ENCODE assay signal across 8 cellular contexts in genomic region chrX:73944582-73944947, GRCh38.
DNase-seq lines count a peak whose midpoint lies in the region; ATAC-seq and TF ChIP-seq lines count a peak whose summit lies in the region.

No MANE protein-coding gene starts in this region.

- POLR2A ChIA-PET in CD4-positive, alpha-beta memory T cell (lab: Charles Lee; ENCODE audit: partially characterized antibody), result interaction anchor here (0.6 to 1.4 kb wide), 3 partner anchors 19 to 1669 kb away, joined by 3 read pairs; no protein-coding TSS in a partner anchor

- peak overlapping the region; percentile 88 to 97 (median 91) for H3K4me3 Mint-ChIP-seq in CD4-positive, alpha-beta memory T cell

- intact Hi-C loops in CD4-positive, alpha-beta memory T cell (cut with micrococcal nuclease), result loop anchor here (5.0 to 10.0 kb wide), 3 partner anchors 33 to 668 kb away; partner anchors contain the start of genes CHIC1 and RLIM
- intact Hi-C loops in upper lobe of right lung (cut with DNase I), result no loop called here

- no peaks in the 10 kb centered on the region for H3K27me3 Mint-ChIP-seq in CD4-positive, alpha-beta memory T cell

- peak in 1 of 5 donors; percentile 1 for DNase-seq in CD4-positive, alpha-beta memory T cell
- DNase-seq in astrocyte of the spinal cord (ENCODE audit: low read depth, low spot score), result no peak
- no peak for DNase-seq in upper lobe of right lung
- DNase-seq in NCI-H1417 (lab: John Stamatoyannopoulos, UW), result no peak
- DNase-seq in foreskin melanocyte, result no peak

- TF ChIP-seq RAD21 in liver (IDR thresholded peaks at IDR 0.05), result no peak

- WGBS in liver, result under 1% methylated on average over 8 of the region's 8 CpGs

- H3K4me1 Mint-ChIP-seq in CD4-positive, alpha-beta memory T cell, result peaks cover 13 to 36% (median 30%) of the 10 kb centered on the region in 4 donors

- H3K27me3 ChIP-seq in CD4-positive, alpha-beta memory T cell (ENCODE audit: insufficient read depth, low read length), result no peaks in the 10 kb centered on the region
- no peaks in the 10 kb centered on the region for H3K27me3 ChIP-seq in liver (ENCODE audit: control insufficient read depth in 4 of 4, insufficient read depth in 4 of 4, low read length in 3 of 4)
- H3K27me3 ChIP-seq in upper lobe of right lung, result no peaks in the 10 kb centered on the region

- H3K27ac ChIP-seq in CD4-positive, alpha-beta memory T cell (ENCODE audit: low read depth, low read length), result peak overlapping the region; percentile 74
- peak overlapping the region; percentile 78 to 97 for H3K27ac ChIP-seq in liver (ENCODE audit: low read depth in 1 of 2, low read length in 2 of 2)
- peak overlapping the region; percentile 93 for H3K27ac ChIP-seq in upper lobe of right lung

- peak overlapping the region; percentile 95 to 99 (median 98) for H3K27ac Mint-ChIP-seq in CD4-positive, alpha-beta memory T cell

- CTCF ChIA-PET in CD4-positive, alpha-beta memory T cell (lab: Charles Lee; ENCODE audit: partially characterized antibody), result interaction anchor here (1.3 kb wide), 1 partner anchor 71 kb away, joined by 3 read pairs; no protein-coding TSS in a partner anchor

- no peaks in the 10 kb centered on the region for H3K9me3 ChIP-seq in CD4-positive, alpha-beta memory T cell (ENCODE audit: control insufficient read depth in 1 of 2, low read length in 2 of 2)
- H3K9me3 ChIP-seq in liver (ENCODE audit: control insufficient read depth in 4 of 4, low read length in 3 of 4) (no peaks in the 10 kb centered on the region), upper lobe of right lung (no peaks in the 10 kb centered on the region)

- peak overlapping the region; percentile 95 to 96 for H3K9ac ChIP-seq in liver (ENCODE audit: low read depth in 1 of 2, low read length in 2 of 2)

- no peaks in the 10 kb centered on the region for H3K36me3 ChIP-seq in CD4-positive, alpha-beta memory T cell (ENCODE audit: insufficient read depth, low read length)
- H3K36me3 ChIP-seq in liver (ENCODE audit: control insufficient read depth in 4 of 4, insufficient read depth in 3 of 4, low read depth in 1 of 4, low read length in 3 of 4) (peaks cover 0 to 12% (median 2%) of the 10 kb centered on the region in 4 donors), upper lobe of right lung (peaks cover 8% of the 10 kb centered on the region)

- in situ Hi-C loops in astrocyte of the spinal cord (cut with HindIII; ENCODE audit: low sequenced_read_pairs), result no loop called here

- ATAC-seq in HG03342 (IDR thresholded peaks at IDR 0.05; ENCODE audit: unreplicated experiment), result peak; percentile 11
- no peak for ATAC-seq in upper lobe of right lung
- no peak for ATAC-seq in GM21447 (IDR thresholded peaks at IDR 0.05; ENCODE audit: unreplicated experiment)

- TF ChIP-seq CTCF in astrocyte of the spinal cord (IDR thresholded peaks at IDR 0.05; ENCODE audit: low read depth, low read length) (no peak), liver (IDR thresholded peaks at IDR 0.05; ENCODE audit: low read depth, low read length, missing input control) (no peak), upper lobe of right lung (IDR thresholded peaks at IDR 0.05) (no peak)

- H3K4me3 ChIP-seq in CD4-positive, alpha-beta memory T cell (ENCODE audit: low read length in 2 of 2), result peak overlapping the region; percentile 73 to 94
- H3K4me3 ChIP-seq in astrocyte of the spinal cord (ENCODE audit: low read depth, low read length) (peak overlapping the region; percentile 99), liver (ENCODE audit: low read depth in 1 of 3, low read length in 3 of 3) (peak overlapping the region; percentile 46 to 100 (median 100)), upper lobe of right lung (peak overlapping the region; percentile 74)

- no peaks in the 10 kb centered on the region for H3K9me3 Mint-ChIP-seq in CD4-positive, alpha-beta memory T cell

- peaks cover 27% of the 10 kb centered on the region for H3K4me1 ChIP-seq in CD4-positive, alpha-beta memory T cell (ENCODE audit: insufficient read depth, low read length)
- H3K4me1 ChIP-seq in liver (ENCODE audit: control insufficient read depth in 4 of 4, insufficient read depth in 4 of 4, low read length in 3 of 4), result peaks cover 2 to 23% (median 19%) of the 10 kb centered on the region in 4 donors
- no peaks in the 10 kb centered on the region for H3K4me1 ChIP-seq in upper lobe of right lung

- H3K36me3 Mint-ChIP-seq in CD4-positive, alpha-beta memory T cell, result peaks cover 16 to 22% of the 10 kb centered on the region in 2 donors

TF ChIP-seq in liver, 16 proteins besides CTCF, POLR2A, EP300 and RAD21:
- no peak for TF ChIP-seq ATF3 (IDR thresholded peaks at IDR 0.05)
- no peak for TF ChIP-seq ZBTB33 (IDR thresholded peaks at IDR 0.05)
- TF ChIP-seq EGR1 (IDR thresholded peaks at IDR 0.05; ENCODE audit: low read depth in 2 of 2), result no peak
- no peak for TF ChIP-seq HNF4A (conservative IDR thresholded peaks at IDR 0.05)
- TF ChIP-seq MAX (IDR thresholded peaks at IDR 0.05), result no peak
- TF ChIP-seq TAF1 (conservative IDR thresholded peaks at IDR 0.05), result no peak
- TF ChIP-seq YY1 (IDR thresholded peaks at IDR 0.05), result no peak
- no peak for TF ChIP-seq SP1 (IDR thresholded peaks at IDR 0.05)
- TF ChIP-seq NR2F2 (IDR thresholded peaks at IDR 0.05), result no peak
- TF ChIP-seq JUND (IDR thresholded peaks at IDR 0.05), result no peak
- TF ChIP-seq FOXA2 (IDR thresholded peaks at IDR 0.05), result no peak
